In genomic region chr15:83077487-83078230, GRCh38 we compare ENCODE assay signal across 18 cellular contexts. TPM values are rescaled to one million over a fixed set of nuclear protein-coding genes. Genes with fewer than 3 reads are reported as not detected.
DNase-seq lines count a peak whose midpoint lies in the region; ATAC-seq and TF ChIP-seq lines count a peak whose summit lies in the region.
"Had no signal": no experiment of that assay in that cellular context is flagged by ENCODE, and none has a peak within 500 bp of the region (broad histone marks: within the 10 kb centered on the region; RNA-seq: fewer than 3 reads in every experiment).

No MANE protein-coding gene starts in this region.

- H2AFZ ChIP-seq in PC-3 (ENCODE audit: low read length), result no peak overlapping the region

- in situ Hi-C loops in gastrocnemius medialis (cut with MboI; ENCODE audit: low sequenced_read_pairs in 4 of 4), result no loop called here

- DNase-seq in NCI-H146 (lab: John Stamatoyannopoulos, UW) (peak; percentile 22), NCI-H2227 treated with DMSO at 0.1 percent for 48 hours (lab: John Stamatoyannopoulos, UW) (peak; percentile 76), left ventricle myocardium inferior (no peak), gastrocnemius medialis (no peak), immature natural killer cell (no peak), PC-3 (no peak)
- DNase-seq: AML-193, DMS79 treated with DMSO at 0.1 percent for 48 hours, HFFc6, KBM-7, NCI-H1417, NCI-H2029, NCI-H446, NCI-H526 treated with DMSO at 0.1 percent for 48 hours, SHP77 had no signal

- H3K4me2 ChIP-seq in PC-3 (ENCODE audit: low read length), result no peak overlapping the region

- TF ChIP-seq POLR2A in gastrocnemius medialis (IDR thresholded peaks at IDR 0.05), result no peak

- no peak overlapping the region for H3K4me3 Mint-ChIP-seq in immature natural killer cell
- H3K4me3 Mint-ChIP-seq: CD14-positive monocyte, HFFc6 had no signal

- intact Hi-C loops in left ventricle myocardium inferior (cut with micrococcal nuclease) (no loop called here), gastrocnemius medialis (cut with DNase I; ENCODE audit: low total_unique reads) (no loop called here), PC-3 (cut with micrococcal nuclease) (no loop called here)

- TF ChIP-seq CTCF in left ventricle myocardium inferior (IDR thresholded peaks at IDR 0.05; ENCODE audit: borderline replicate concordance), result no peak
- no peak for TF ChIP-seq CTCF in gastrocnemius medialis (IDR thresholded peaks at IDR 0.05 in 4 of 5, conservative IDR thresholded peaks at IDR 0.05 in 1 of 5)
- no peak for TF ChIP-seq CTCF in PC-3 (conservative IDR thresholded peaks at IDR 0.05; ENCODE audit: low read depth, low read length)

- H3K36me3 Mint-ChIP-seq in immature natural killer cell, result peaks cover 0 to 5% (median 5%) of the 10 kb centered on the region in 3 donors

- H3K36me3 ChIP-seq in left ventricle myocardium inferior, result no peaks in the 10 kb centered on the region
- no peaks in the 10 kb centered on the region for H3K36me3 ChIP-seq in gastrocnemius medialis
- H3K36me3 ChIP-seq in PC-3 (ENCODE audit: low read depth, low read length), result no peaks in the 10 kb centered on the region

- peaks cover 9% of the 10 kb centered on the region for H3K4me1 ChIP-seq in left ventricle myocardium inferior
- peaks cover 15 to 18% of the 10 kb centered on the region in 2 donors for H3K4me1 ChIP-seq in gastrocnemius medialis
- no peaks in the 10 kb centered on the region for H3K4me1 ChIP-seq in PC-3 (ENCODE audit: insufficient read depth, low read length)

- POLR2A ChIA-PET in PC-3 (lab: Charles Lee; ENCODE audit: unreplicated experiment), result interaction anchor here (0.7 kb wide), 1 partner anchor 453 kb away, joined by 3 read pairs; no protein-coding TSS in a partner anchor

- ATAC-seq in gastrocnemius medialis (peak; percentile 96), GM21381 (IDR thresholded peaks at IDR 0.05; ENCODE audit: unreplicated experiment) (no peak), PC-3 (no peak)

- H3K27me3 ChIP-seq in left ventricle myocardium inferior (ENCODE audit: low read depth), result peaks cover 4% of the 10 kb centered on the region
- H3K27me3 ChIP-seq in gastrocnemius medialis, result no peaks in the 10 kb centered on the region
- peaks cover 26% of the 10 kb centered on the region for H3K27me3 ChIP-seq in PC-3 (ENCODE audit: low read length)

- H3K4me1 Mint-ChIP-seq in immature natural killer cell, result peaks cover 0 to 2% of the 10 kb centered on the region in 2 donors
- H3K4me1 Mint-ChIP-seq: CD14-positive monocyte had no signal

- no peak overlapping the region for H3K9ac ChIP-seq in PC-3 (ENCODE audit: low read length)

- H3K27me3 Mint-ChIP-seq in immature natural killer cell (ENCODE audit: low read depth in 3 of 3), result peaks cover 3 to 25% (median 13%) of the 10 kb centered on the region in 3 donors

- H3K9me3 Mint-ChIP-seq in immature natural killer cell, result peaks cover 0 to 16% (median 6%) of the 10 kb centered on the region in 6 donors

- no peaks in the 10 kb centered on the region for H3K79me2 ChIP-seq in PC-3 (ENCODE audit: low read length)

- no peaks in the 10 kb centered on the region for H3F3A ChIP-seq in PC-3 (ENCODE audit: low read length, unreplicated experiment)

- H3K27ac ChIP-seq in left ventricle myocardium inferior (replicated peaks), result peak overlapping the region; percentile 36
- peak overlapping the region; percentile 78 to 91 (median 81) for H3K27ac ChIP-seq in gastrocnemius medialis
- no peak overlapping the region for H3K27ac ChIP-seq in PC-3 (ENCODE audit: low read length)
- H3K27ac ChIP-seq: SK-N-MC had no signal

- no peaks in the 10 kb centered on the region for H3K9me2 ChIP-seq in PC-3 (replicated peaks; ENCODE audit: low read length)

- H4K20me1 ChIP-seq in PC-3 (ENCODE audit: low read length), result no peaks in the 10 kb centered on the region

- H3K27ac Mint-ChIP-seq in immature natural killer cell, result no peak overlapping the region
- H3K27ac Mint-ChIP-seq: CD14-positive monocyte, HFFc6 had no signal

- no TSS peak for BruUV-seq in PC-3 (replicated peaks; lab: Mats Ljungman, UMichigan)

- H3K4me3 ChIP-seq in left ventricle myocardium inferior (no peak overlapping the region), gastrocnemius medialis (peak overlapping the region in 3 of 4 donors; percentile 15 to 23 (median 20)), PC-3 (ENCODE audit: low read length) (no peak overlapping the region)
- H3K4me3 ChIP-seq: SK-N-MC had no signal

- CTCF ChIA-PET in PC-3 (lab: Charles Lee), result no interaction called here

- H3K9me3 ChIP-seq in left ventricle myocardium inferior (replicated peaks) (peaks cover 10% of the 10 kb centered on the region), gastrocnemius medialis (peaks cover 0 to 7% (median 2%) of the 10 kb centered on the region in 3 donors), PC-3 (ENCODE audit: low read length) (0 out of 2 replicates have a peak, but pooled peaks cover 3% of the 10 kb centered on the region)

RNA-seq across cellular contexts. Expression of gene BTBD1, which starts 10.6 kb away (rescaled TPM):
- total RNA-seq in left ventricle myocardium inferior (169 TPM), gastrocnemius medialis (100 to 1,000 TPM; 229 to 408 (median 342) TPM), PC-3 (2014; rRNA removed) (83.9 and 109 TPM in 2 replicates)
- polyA plus RNA-seq in immature natural killer cell, result 10 to 100 TPM; 45.6 to 61.9 (median 56.1) TPM

RNA-seq across cellular contexts. Expression of gene TM6SF1, which starts 29.8 kb away (rescaled TPM):
- total RNA-seq in left ventricle myocardium inferior (4.7 TPM), gastrocnemius medialis (10 to 100 TPM in 3 of 4 donors, 1 to 10 TPM in 1; 7.1 to 49.1 (median 13.7) TPM), PC-3 (2014; rRNA removed) (not detected in 2 replicates)
- 10 to 100 TPM; 17.2 to 20.2 (median 17.9) TPM for polyA plus RNA-seq in immature natural killer cell

Comparison
In these comparisons a context has a peak if more than half of its experiments do, and no peak if none do; other contexts are left out.
1. DNase-seq: peak in NCI-H146 (single experiment) and NCI-H2227 treated with DMSO at 0.1 percent for 48 hours (single experiment); none in left ventricle myocardium inferior (single experiment), gastrocnemius medialis (0 of 2), immature natural killer cell (0 of 3) and PC-3 (single experiment).
2. H3K4me3 ChIP-seq: peak in gastrocnemius medialis (3 of 4); none in left ventricle myocardium inferior (single experiment) and PC-3 (single experiment).
3. ATAC-seq: peak in gastrocnemius medialis (2 of 2); none in GM21381 (single experiment) and PC-3 (single experiment).